ENCODE assay signal across 24 cellular contexts in genomic region chr10:127044191-127044590, GRCh38.
DNase-seq lines count a peak whose midpoint lies in the region; ATAC-seq and TF ChIP-seq lines count a peak whose summit lies in the region.
"Had no signal": no experiment of that assay in that cellular context is flagged by ENCODE, and none has a peak within 500 bp of the region (broad histone marks: within the 10 kb centered on the region; RNA-seq: fewer than 3 reads in every experiment).

No MANE protein-coding gene starts in this region.

- peak; percentile 30 for DNase-seq in NCI-H1105 treated with DMSO at 0.1 percent for 48 hours (lab: John Stamatoyannopoulos, UW)
- DNase-seq in NCI-H1105 (lab: John Stamatoyannopoulos, UW), result no peak
- peak; percentile 9 for DNase-seq in astrocyte of the hippocampus (ENCODE audit: low read depth, low spot score)
- DNase-seq in left colon, result peak; percentile 22 to 65
- DNase-seq in thyroid gland, result peak; percentile 40 to 61
- DNase-seq in WTC11 (ENCODE audit: low spot score), result no peak
- no peak for DNase-seq in activated T-cell treated with anti-CD3 and anti-CD28 coated beads, Interleukin-2, amount 50 U/mL, for 4 hours
- DNase-seq in activated CD4-positive, alpha-beta memory T cell treated with anti-CD3 and anti-CD28 coated beads, Interleukin-2, amount 10 ng/mL, durations not matched to agents 7 days and 5 days, result no peak
- DNase-seq: 8988T; activated CD4-positive, alpha-beta T cell treated with anti-CD3 and anti-CD28 coated beads, Interleukin-2, amount 50 U/mL, for 48 hours; activated T-cell treated with anti-CD3 and anti-CD28 coated beads, Interleukin-2, amount 50 U/mL, for 48 hours; DMS 273 treated with DMSO at 0.1 percent for 48 hours; dorsolateral prefrontal cortex; glutamatergic neuron; HFFc6; immature natural killer cell; naive thymus-derived CD8-positive, alpha-beta T cell; NCI-H1417 treated with DMSO at 0.1 percent for 48 hours; SHP77; stimulated activated CD4-positive, alpha-beta T cell treated with anti-CD3 and anti-CD28 coated beads, Interleukin-4, amount 100 ng/mL, for 1 hour; WERI-Rb-1 had no signal

- intact Hi-C loops in left colon (cut with DNase I, micrococcal nuclease), result no loop called here
- intact Hi-C loops in thyroid gland (cut with DNase I), result no loop called here

- H3K36me3 ChIP-seq in thyroid gland, result peaks cover 13 to 20% of the 10 kb centered on the region in 2 donors
- H3K36me3 ChIP-seq: BLaER1 had no signal

- POLR2A ChIA-PET in WTC11 (lab: Charles Lee), result no interaction called here
- POLR2A ChIA-PET in activated CD4-positive, alpha-beta memory T cell treated with anti-CD3 and anti-CD28 coated beads, Interleukin-2, amount 10 ng/mL, durations not matched to agents 7 days and 5 days (lab: Charles Lee), result no interaction called here

- H3K27ac Mint-ChIP-seq in WTC11, result no peak overlapping the region; the same call in 1 of the 2 replicates
- no peak overlapping the region for H3K27ac Mint-ChIP-seq in activated CD4-positive, alpha-beta memory T cell treated with anti-CD3 and anti-CD28 coated beads, Interleukin-2, amount 10 ng/mL, durations not matched to agents 7 days and 5 days
- H3K27ac Mint-ChIP-seq: activated naive CD8-positive, alpha-beta T cell; HFFc6; immature natural killer cell; naive thymus-derived CD8-positive, alpha-beta T cell; T-helper 1 cell treated with Interleukin-12 subunit alpha and Interleukin-12 subunit beta and Interleukin-4 antibody, amounts not matched to agents 30 μg/mL and 1 μg/mL, for 36 hours had no signal

- H3K4me3 ChIP-seq in thyroid gland (replicated peaks in 1 of 3), result no peak overlapping the region
- H3K4me3 ChIP-seq: BLaER1, dorsolateral prefrontal cortex had no signal

- no peaks in the 10 kb centered on the region for H3K27me3 Mint-ChIP-seq in WTC11 (ENCODE audit: low read depth)
- H3K27me3 Mint-ChIP-seq in activated T-cell treated with anti-CD3 and anti-CD28 coated beads, Interleukin-2, amount 50 U/mL, for 4 hours (ENCODE audit: low read depth), result no peaks in the 10 kb centered on the region
- no peaks in the 10 kb centered on the region for H3K27me3 Mint-ChIP-seq in activated CD4-positive, alpha-beta memory T cell treated with anti-CD3 and anti-CD28 coated beads, Interleukin-2, amount 10 ng/mL, durations not matched to agents 7 days and 5 days
- H3K27me3 Mint-ChIP-seq: activated naive CD8-positive, alpha-beta T cell; naive thymus-derived CD8-positive, alpha-beta T cell had no signal

- H3K27me3 ChIP-seq in thyroid gland, result no peaks in the 10 kb centered on the region
- H3K27me3 ChIP-seq: BLaER1, dorsolateral prefrontal cortex had no signal

- TF ChIP-seq CTCF in thyroid gland (IDR thresholded peaks at IDR 0.05) (no peak), WTC11 (IDR thresholded peaks at IDR 0.05) (no peak)

- no peaks in the 10 kb centered on the region for H3K4me1 Mint-ChIP-seq in WTC11
- H3K4me1 Mint-ChIP-seq in activated T-cell treated with anti-CD3 and anti-CD28 coated beads, Interleukin-2, amount 50 U/mL, for 4 hours (ENCODE audit: low read depth), result no peaks in the 10 kb centered on the region
- no peaks in the 10 kb centered on the region for H3K4me1 Mint-ChIP-seq in activated CD4-positive, alpha-beta memory T cell treated with anti-CD3 and anti-CD28 coated beads, Interleukin-2, amount 10 ng/mL, durations not matched to agents 7 days and 5 days
- H3K4me1 Mint-ChIP-seq: naive thymus-derived CD8-positive, alpha-beta T cell had no signal

- ATAC-seq in left colon (peak; percentile 94), WTC11 (no peak)
- no peak for ATAC-seq in activated T-cell treated with anti-CD3 and anti-CD28 coated beads, Interleukin-2, amount 50 U/mL, for 4 hours
- ATAC-seq: naive thymus-derived CD8-positive, alpha-beta T cell had no signal

- 61 to 64% methylated on average over 8 of the region's 8 CpGs for WGBS in thyroid gland, 2 donors

- H3K4me3 Mint-ChIP-seq in WTC11, result no peak overlapping the region
- H3K4me3 Mint-ChIP-seq in activated T-cell treated with anti-CD3 and anti-CD28 coated beads, Interleukin-2, amount 50 U/mL, for 4 hours, result no peak overlapping the region
- H3K4me3 Mint-ChIP-seq in activated CD4-positive, alpha-beta memory T cell treated with anti-CD3 and anti-CD28 coated beads, Interleukin-2, amount 10 ng/mL, durations not matched to agents 7 days and 5 days, result no peak overlapping the region
- H3K4me3 Mint-ChIP-seq: activated naive CD8-positive, alpha-beta T cell; HFFc6; immature natural killer cell; naive thymus-derived CD8-positive, alpha-beta T cell; T-helper 1 cell treated with Interleukin-12 subunit alpha and Interleukin-12 subunit beta and Interleukin-4 antibody, amounts not matched to agents 30 μg/mL and 1 μg/mL, for 36 hours had no signal

- no peak overlapping the region for H3K27ac ChIP-seq in thyroid gland
- H3K27ac ChIP-seq: BLaER1, dorsolateral prefrontal cortex, WERI-Rb-1 had no signal

- H3K9me3 ChIP-seq in thyroid gland, result no peaks in the 10 kb centered on the region
- H3K9me3 ChIP-seq: BLaER1 had no signal

- no peaks in the 10 kb centered on the region for H3K4me1 ChIP-seq in thyroid gland
- H3K4me1 ChIP-seq: BLaER1 had no signal

- TF ChIP-seq POLR2A in thyroid gland (IDR thresholded peaks at IDR 0.05), result no peak

- peaks cover 52% of the 10 kb centered on the region for H3K36me3 Mint-ChIP-seq in WTC11
- no peaks in the 10 kb centered on the region for H3K36me3 Mint-ChIP-seq in activated T-cell treated with anti-CD3 and anti-CD28 coated beads, Interleukin-2, amount 50 U/mL, for 4 hours (ENCODE audit: insufficient read depth)
- no peaks in the 10 kb centered on the region for H3K36me3 Mint-ChIP-seq in activated CD4-positive, alpha-beta memory T cell treated with anti-CD3 and anti-CD28 coated beads, Interleukin-2, amount 10 ng/mL, durations not matched to agents 7 days and 5 days (ENCODE audit: low read depth)
- H3K36me3 Mint-ChIP-seq: activated naive CD8-positive, alpha-beta T cell; immature natural killer cell; naive thymus-derived CD8-positive, alpha-beta T cell had no signal

- no peaks in the 10 kb centered on the region for H3K9me3 Mint-ChIP-seq in WTC11
- H3K9me3 Mint-ChIP-seq in activated T-cell treated with anti-CD3 and anti-CD28 coated beads, Interleukin-2, amount 50 U/mL, for 4 hours, result no peaks in the 10 kb centered on the region
- peaks cover 8% of the 10 kb centered on the region for H3K9me3 Mint-ChIP-seq in activated CD4-positive, alpha-beta memory T cell treated with anti-CD3 and anti-CD28 coated beads, Interleukin-2, amount 10 ng/mL, durations not matched to agents 7 days and 5 days
- H3K9me3 Mint-ChIP-seq: HFFc6, immature natural killer cell had no signal

- CTCF ChIA-PET in WTC11 (lab: Charles Lee), result no interaction called here
- CTCF ChIA-PET in activated CD4-positive, alpha-beta memory T cell treated with anti-CD3 and anti-CD28 coated beads, Interleukin-2, amount 10 ng/mL, durations not matched to agents 7 days and 5 days (lab: Charles Lee), result no interaction called here

TF ChIP-seq in WTC11, 78 proteins besides CTCF, POLR2A, EP300 and RAD21 (continues in another document):
- no peak for TF ChIP-seq RORB (CRISPR knock-in tag; IDR thresholded peaks at IDR 0.05)
- no peak for TF ChIP-seq FOXJ3 (CRISPR knock-in tag; IDR thresholded peaks at IDR 0.05; ENCODE audit: borderline replicate concordance)
- TF ChIP-seq NFYB (CRISPR knock-in tag; conservative IDR thresholded peaks at IDR 0.05; ENCODE audit: low read depth), result no peak
- no peak for TF ChIP-seq ZNF281 (CRISPR knock-in tag; IDR thresholded peaks at IDR 0.05)
- TF ChIP-seq SP1 (CRISPR knock-in tag; conservative IDR thresholded peaks at IDR 0.05), result no peak
- no peak for TF ChIP-seq CDX4 (CRISPR knock-in tag; IDR thresholded peaks at IDR 0.05; ENCODE audit: borderline replicate concordance)
- no peak for TF ChIP-seq ZNF219 (CRISPR knock-in tag; IDR thresholded peaks at IDR 0.05; ENCODE audit: borderline replicate concordance)
- TF ChIP-seq ZNF138 (CRISPR knock-in tag; conservative IDR thresholded peaks at IDR 0.05), result no peak
- TF ChIP-seq MXD4 (CRISPR knock-in tag; IDR thresholded peaks at IDR 0.05; ENCODE audit: borderline replicate concordance), result no peak
- no peak for TF ChIP-seq KAT7 (CRISPR knock-in tag; IDR thresholded peaks at IDR 0.05; ENCODE audit: borderline replicate concordance)

Comparison
In these comparisons a context has a peak if more than half of its experiments do, and no peak if none do; other contexts are left out.
1. DNase-seq: peak in NCI-H1105 treated with DMSO at 0.1 percent for 48 hours (single experiment), astrocyte of the hippocampus (single experiment), left colon (2 of 2) and thyroid gland (2 of 2); none in NCI-H1105 (single experiment), WTC11 (single experiment), activated T-cell treated with anti-CD3 and anti-CD28 coated beads, Interleukin-2, amount 50 U/mL, for 4 hours (single experiment) and activated CD4-positive, alpha-beta memory T cell treated with anti-CD3 and anti-CD28 coated beads, Interleukin-2, amount 10 ng/mL, durations not matched to agents 7 days and 5 days (single experiment).